ENCODE assay signal across 1 cellular context in genomic region chr16:67115649-67116048, GRCh38.
TF ChIP-seq lines count a peak whose summit lies in the region.

No MANE protein-coding gene starts in this region.

TF ChIP-seq in HepG2, 621 proteins besides CTCF, POLR2A, EP300 and RAD21:
- TF ChIP-seq SSRP1 (CRISPR knock-in tag; IDR thresholded peaks at IDR 0.05) (peak; percentile 54; the same call in 1 of the 2 replicates), BCLAF1 (IDR thresholded peaks at IDR 0.05) (no peak), RBM22 (optimal IDR thresholded peaks at IDR 0.05; ENCODE audit: low read length) (peak; percentile 50), ZNF619 (CRISPR knock-in tag; IDR thresholded peaks at IDR 0.05) (no peak), KDM1A (CRISPR knock-in tag; IDR thresholded peaks at IDR 0.05) (no peak), BRCA1 (CRISPR knock-in tag; IDR thresholded peaks at IDR 0.05) (no peak), RBFOX2 (IDR thresholded peaks at IDR 0.05; ENCODE audit: low read depth, low read length) (peak; percentile 42; the same call in 1 of the 2 replicates)
- TF ChIP-seq, protein P1, sequence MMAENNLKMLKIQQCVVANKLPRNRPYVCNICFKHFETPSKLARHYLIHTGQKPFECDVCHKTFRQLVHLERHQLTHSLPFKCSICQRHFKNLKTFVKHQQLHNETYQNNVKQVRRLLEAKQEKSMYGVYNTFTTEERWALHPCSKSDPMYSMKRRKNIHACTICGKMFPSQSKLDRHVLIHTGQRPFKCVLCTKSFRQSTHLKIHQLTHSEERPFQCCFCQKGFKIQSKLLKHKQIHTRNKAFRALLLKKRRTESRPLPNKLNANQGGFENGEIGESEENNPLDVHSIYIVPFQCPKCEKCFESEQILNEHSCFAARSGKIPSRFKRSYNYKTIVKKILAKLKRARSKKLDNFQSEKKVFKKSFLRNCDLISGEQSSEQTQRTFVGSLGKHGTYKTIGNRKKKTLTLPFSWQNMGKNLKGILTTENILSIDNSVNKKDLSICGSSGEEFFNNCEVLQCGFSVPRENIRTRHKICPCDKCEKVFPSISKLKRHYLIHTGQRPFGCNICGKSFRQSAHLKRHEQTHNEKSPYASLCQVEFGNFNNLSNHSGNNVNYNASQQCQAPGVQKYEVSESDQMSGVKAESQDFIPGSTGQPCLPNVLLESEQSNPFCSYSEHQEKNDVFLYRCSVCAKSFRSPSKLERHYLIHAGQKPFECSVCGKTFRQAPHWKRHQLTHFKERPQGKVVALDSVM (CRISPR knock-in tag; IDR thresholded peaks at IDR 0.05), result peak; percentile 35; the same call in 1 of the 2 replicates
- TF ChIP-seq, protein P2, sequence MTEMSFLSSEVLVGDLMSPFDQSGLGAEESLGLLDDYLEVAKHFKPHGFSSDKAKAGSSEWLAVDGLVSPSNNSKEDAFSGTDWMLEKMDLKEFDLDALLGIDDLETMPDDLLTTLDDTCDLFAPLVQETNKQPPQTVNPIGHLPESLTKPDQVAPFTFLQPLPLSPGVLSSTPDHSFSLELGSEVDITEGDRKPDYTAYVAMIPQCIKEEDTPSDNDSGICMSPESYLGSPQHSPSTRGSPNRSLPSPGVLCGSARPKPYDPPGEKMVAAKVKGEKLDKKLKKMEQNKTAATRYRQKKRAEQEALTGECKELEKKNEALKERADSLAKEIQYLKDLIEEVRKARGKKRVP (CRISPR knock-in tag; IDR thresholded peaks at IDR 0.05), result no peak
